Comparison of ENCODE assay signal across 17 cellular contexts in genomic region chr3:76765526-76765925, GRCh38.
DNase-seq lines count a peak whose midpoint lies in the region; ATAC-seq lines count a peak whose summit lies in the region.
"Had no signal": no experiment of that assay in that cellular context is flagged by ENCODE, and none has a peak within 500 bp of the region (broad histone marks: within the 10 kb centered on the region; RNA-seq: fewer than 3 reads in every experiment).

No MANE protein-coding gene starts in this region.

- ATAC-seq in stimulated activated memory B cell treated with anti-CD40 and anti-IgM and Interleukin-4, amounts not matched to agents 10 μg/mL and 1 μg/mL and 100 μg/mL, for 72 hours: no peak
- ATAC-seq in HG02840 (IDR thresholded peaks at IDR 0.05; ENCODE audit: low FRiP score, unreplicated experiment): no peak
- ATAC-seq: A549, HepG2 had no signal

- no peak overlapping the region for H3K27ac Mint-ChIP-seq in stimulated activated memory B cell treated with anti-CD40 and anti-IgM and Interleukin-4, amounts not matched to agents 10 μg/mL and 1 μg/mL and 100 μg/mL, for 72 hours
- H3K27ac Mint-ChIP-seq: CD14-positive monocyte had no signal

- no peaks in the 10 kb centered on the region for H3K36me3 Mint-ChIP-seq in stimulated activated memory B cell treated with anti-CD40 and anti-IgM and Interleukin-4, amounts not matched to agents 10 μg/mL and 1 μg/mL and 100 μg/mL, for 72 hours
- H3K36me3 Mint-ChIP-seq: CD14-positive monocyte had no signal

- in situ Hi-C loops in Caki2 (cut with HindIII; ENCODE audit: low pct_unique_long_range_greater_than_20kb, low sequenced_read_pairs): no loop called here

- no peaks in the 10 kb centered on the region for H3K27me3 Mint-ChIP-seq in stimulated activated memory B cell treated with anti-CD40 and anti-IgM and Interleukin-4, amounts not matched to agents 10 μg/mL and 1 μg/mL and 100 μg/mL, for 72 hours

- DNase-seq in Caki2 (ENCODE audit: low read depth) (peak; percentile 38), NCI-H146 treated with DMSO at 0.1 percent for 48 hours (lab: John Stamatoyannopoulos, UW; ENCODE audit: unreplicated experiment) (peak; percentile 64), NCI-H748 treated with DMSO at 0.1 percent for 48 hours (lab: John Stamatoyannopoulos, UW) (peak; percentile 60), kidney tubule cell (ENCODE audit: low spot score) (peak; percentile 60), GF-D8 (lab: John Stamatoyannopoulos, UW) (no peak), iPS-NIHi11 (ENCODE audit: low spot score) (no peak)
- DNase-seq: Calu3; MG63; NK-92 treated with Interleukin-12 subunit alpha and Interleukin-12 subunit beta, amount 100 ng/mL, for 24 hours; OCI-M1; RPMI8226; SW 1271 had no signal

- H3K9me3 Mint-ChIP-seq in stimulated activated memory B cell treated with anti-CD40 and anti-IgM and Interleukin-4, amounts not matched to agents 10 μg/mL and 1 μg/mL and 100 μg/mL, for 72 hours: no peaks in the 10 kb centered on the region
- H3K9me3 Mint-ChIP-seq: CD14-positive monocyte had no signal

- no peaks in the 10 kb centered on the region for H3K4me1 Mint-ChIP-seq in stimulated activated memory B cell treated with anti-CD40 and anti-IgM and Interleukin-4, amounts not matched to agents 10 μg/mL and 1 μg/mL and 100 μg/mL, for 72 hours
- H3K4me1 Mint-ChIP-seq: CD14-positive monocyte had no signal

- no peak overlapping the region for H3K4me3 Mint-ChIP-seq in stimulated activated memory B cell treated with anti-CD40 and anti-IgM and Interleukin-4, amounts not matched to agents 10 μg/mL and 1 μg/mL and 100 μg/mL, for 72 hours
- H3K4me3 Mint-ChIP-seq: CD14-positive monocyte had no signal

Comparison
In these comparisons a context has a peak if more than half of its experiments do, and no peak if none do; other contexts are left out.
1. DNase-seq: peak in Caki2 (single experiment), NCI-H146 treated with DMSO at 0.1 percent for 48 hours (single experiment), NCI-H748 treated with DMSO at 0.1 percent for 48 hours (single experiment) and kidney tubule cell (single experiment); none in GF-D8 (single experiment) and iPS-NIHi11 (single experiment).